Comparison of ENCODE assay signal across 18 cellular contexts in genomic region chr9:71737455-71737854, GRCh38. TPM values are rescaled to one million over a fixed set of nuclear protein-coding genes. Genes with fewer than 3 reads are reported as not detected.
A peak's percentile ranks its signal among the peaks of the same experiment; 100 is the strongest.
DNase-seq lines count a peak whose midpoint lies in the region; ATAC-seq and TF ChIP-seq lines count a peak whose summit lies in the region.
"Had no signal": no experiment of that assay in that cellular context is flagged by ENCODE, and none has a peak within 500 bp of the region (broad histone marks: within the 10 kb centered on the region; RNA-seq: fewer than 3 reads in every experiment).

No MANE protein-coding gene starts in this region.

- H3K36me3 Mint-ChIP-seq in stimulated activated naive B cell treated with anti-CD40 and anti-IgM and Interleukin-4, amounts not matched to agents 10 μg/mL and 1 μg/mL and 100 μg/mL, for 72 hours, result peaks cover 27 to 31% of the 10 kb centered on the region in 2 donors

- H2BK120ac ChIP-seq in trophoblast cell (ENCODE audit: insufficient read depth, low read length, poor library complexity), result no peak overlapping the region

- H3K36me3 ChIP-seq in H7 (replicated peaks; ENCODE audit: control insufficient read depth, insufficient read depth, low read length), result peaks cover 5% of the 10 kb centered on the region
- peaks cover 19 to 26% of the 10 kb centered on the region in 2 experiments for H3K36me3 ChIP-seq in trophoblast cell (ENCODE audit: control insufficient read depth in 1 of 2, insufficient read depth in 2 of 2, low read length in 2 of 2)

- ATAC-seq in stimulated activated naive B cell treated with anti-CD40 and anti-IgM and Interleukin-4, amounts not matched to agents 10 μg/mL and 1 μg/mL and 100 μg/mL, for 72 hours (replicated peaks), result no peak

- no peak overlapping the region for H3K4me2 ChIP-seq in trophoblast cell (ENCODE audit: low read length)

- no peaks in the 10 kb centered on the region for H3K27me3 ChIP-seq in H7 (ENCODE audit: control insufficient read depth, insufficient read depth, low read length)
- no peaks in the 10 kb centered on the region for H3K27me3 ChIP-seq in trophoblast cell (ENCODE audit: insufficient read depth, low read length)
- H3K27me3 ChIP-seq: heart right ventricle, testis had no signal

- H4K8ac ChIP-seq in trophoblast cell (ENCODE audit: low read depth, low read length), result no peak overlapping the region

- H2AK5ac ChIP-seq in trophoblast cell (ENCODE audit: low read length), result no peak overlapping the region

- no peak overlapping the region for H3K18ac ChIP-seq in trophoblast cell (ENCODE audit: low read length)

- H4K91ac ChIP-seq in trophoblast cell (ENCODE audit: low read depth, low read length), result no peak overlapping the region

- peak overlapping the region; percentile 20 for H3K27ac Mint-ChIP-seq in stimulated activated naive B cell treated with anti-CD40 and anti-IgM and Interleukin-4, amounts not matched to agents 10 μg/mL and 1 μg/mL and 100 μg/mL, for 72 hours

- peaks cover 12% of the 10 kb centered on the region for H3K79me1 ChIP-seq in trophoblast cell (ENCODE audit: low read length)

- no CpG with 5 or more reads among the region's 2 CpGs for WGBS in trophoblast cell (ENCODE audit: extremely low coverage, insufficient coverage, insufficient read length)

- H3K14ac ChIP-seq in trophoblast cell (ENCODE audit: low read length), result no peak overlapping the region

- TF ChIP-seq CTCF in fibroblast of villous mesenchyme (IDR thresholded peaks at IDR 0.05; ENCODE audit: insufficient read depth, low read depth, low read length), result no peak

- peaks cover 2 to 7% of the 10 kb centered on the region in 2 donors for H3K4me1 Mint-ChIP-seq in stimulated activated naive B cell treated with anti-CD40 and anti-IgM and Interleukin-4, amounts not matched to agents 10 μg/mL and 1 μg/mL and 100 μg/mL, for 72 hours

- no peak overlapping the region for H3K27ac ChIP-seq in trophoblast cell (ENCODE audit: low read depth, low read length)
- H3K27ac ChIP-seq: heart right ventricle, testis had no signal

- no peaks in the 10 kb centered on the region for H3K9me3 Mint-ChIP-seq in stimulated activated naive B cell treated with anti-CD40 and anti-IgM and Interleukin-4, amounts not matched to agents 10 μg/mL and 1 μg/mL and 100 μg/mL, for 72 hours

- no peak overlapping the region for H3K4ac ChIP-seq in trophoblast cell (ENCODE audit: low read depth, low read length)

- H3K79me2 ChIP-seq in trophoblast cell (ENCODE audit: control insufficient read depth, insufficient read depth, low read length, poor library complexity), result peaks cover 5% of the 10 kb centered on the region

- no peak overlapping the region for H2AFZ ChIP-seq in trophoblast cell (ENCODE audit: insufficient read depth, low read length, poor library complexity)

- H3K4me3 ChIP-seq in fibroblast of villous mesenchyme (ENCODE audit: low read depth, low read length) (no peak overlapping the region), H7 (ENCODE audit: insufficient read depth, low read depth, low read length) (no peak overlapping the region), trophoblast cell (ENCODE audit: low read depth, low read length) (no peak overlapping the region)
- H3K4me3 ChIP-seq: heart right ventricle, testis had no signal

- no peaks in the 10 kb centered on the region for H3K9me3 ChIP-seq in trophoblast cell (ENCODE audit: insufficient read depth, low read depth, low read length)
- H3K9me3 ChIP-seq: heart right ventricle, testis had no signal

- H4K12ac ChIP-seq in trophoblast cell (ENCODE audit: low read depth, low read length), result no peak overlapping the region

- no peaks in the 10 kb centered on the region for H3K27me3 Mint-ChIP-seq in stimulated activated naive B cell treated with anti-CD40 and anti-IgM and Interleukin-4, amounts not matched to agents 10 μg/mL and 1 μg/mL and 100 μg/mL, for 72 hours

- H3K9ac ChIP-seq in trophoblast cell (ENCODE audit: low read length), result no peak overlapping the region

- H3K4me3 Mint-ChIP-seq in stimulated activated naive B cell treated with anti-CD40 and anti-IgM and Interleukin-4, amounts not matched to agents 10 μg/mL and 1 μg/mL and 100 μg/mL, for 72 hours, result no peak overlapping the region

- no peak overlapping the region for H2BK12ac ChIP-seq in trophoblast cell (ENCODE audit: low read length)

- no peak overlapping the region for H3K23ac ChIP-seq in trophoblast cell (ENCODE audit: low read length)

- peak; percentile 31 for DNase-seq in LHCN-M2 (ENCODE audit: low read depth)
- DNase-seq in amniotic epithelial cell (ENCODE audit: low read depth), result peak; percentile 74
- peak; percentile 47 for DNase-seq in fibroblast of villous mesenchyme (ENCODE audit: low read depth)
- no peak for DNase-seq in stimulated activated naive B cell treated with anti-CD40 and anti-IgM and Interleukin-4, amounts not matched to agents 10 μg/mL and 1 μg/mL and 100 μg/mL, for 72 hours
- DNase-seq in H7, result no peak
- DNase-seq in trophoblast cell, result no peak
- no peak for DNase-seq in GDM1 (lab: John Stamatoyannopoulos, UW)
- DNase-seq: activated CD4-positive, alpha-beta T cell treated with anti-CD3 and anti-CD28 coated beads, Interleukin-2, amount 50 U/mL, for 48 hours; activated T-cell treated with anti-CD3 and anti-CD28 coated beads, Interleukin-2, amount 50 U/mL, for 48 hours; C1 segment of cervical spinal cord; heart right ventricle; islet precursor cell; midbrain; MM.1S; NCI-H1930; NCI-H510A treated with DMSO at 0.1 percent for 48 hours; stimulated activated CD4-positive, alpha-beta T cell treated with anti-CD3 and anti-CD28 coated beads, Interleukin-4, amount 100 ng/mL, for 4 hours; testis had no signal

- H3K4me1 ChIP-seq in trophoblast cell (ENCODE audit: control insufficient read depth in 1 of 2, insufficient read depth in 2 of 2, low read length in 2 of 2), result peaks cover 2 to 9% of the 10 kb centered on the region in 2 experiments
- H3K4me1 ChIP-seq: testis had no signal

- H2BK5ac ChIP-seq in trophoblast cell (ENCODE audit: low read depth, low read length, poor library complexity), result no peak overlapping the region

RNA-seq across cellular contexts. Expression of gene CEMIP2, which starts 30.9 kb away (rescaled TPM):
- total RNA-seq in LHCN-M2 (2014; rRNA removed) (19.8 and 25.7 TPM in 2 replicates), fibroblast of villous mesenchyme (153 and 180 TPM in 2 replicates)
- 16.4 TPM for polyA plus RNA-seq in LHCN-M2 (2012)
- total RNA-seq in H7 (2014; rRNA removed; shearing (Covaris generic)), result 21.8 and 27.2 TPM in 2 replicates
- polyA plus RNA-seq in trophoblast cell (2013), result 162 and 163 TPM in 2 replicates

Comparison
In these comparisons a context has a peak if more than half of its experiments do, and no peak if none do; other contexts are left out.
1. DNase-seq: peak in LHCN-M2 (single experiment), amniotic epithelial cell (single experiment) and fibroblast of villous mesenchyme (single experiment); none in stimulated activated naive B cell treated with anti-CD40 and anti-IgM and Interleukin-4, amounts not matched to agents 10 μg/mL and 1 μg/mL and 100 μg/mL, for 72 hours (single experiment), H7 (single experiment), trophoblast cell (0 of 2) and GDM1 (single experiment).